In genomic region chr11:2036863-2037486, GRCh38 we compare ENCODE assay signal across 20 cellular contexts. TPM values are rescaled to one million over a fixed set of nuclear protein-coding genes. Genes with fewer than 3 reads are reported as not detected.
DNase-seq lines count a peak whose midpoint lies in the region; ATAC-seq, FAIRE-seq and TF ChIP-seq lines count a peak whose summit lies in the region.
"Had no signal": no experiment of that assay in that cellular context is flagged by ENCODE, and none has a peak within 500 bp of the region (broad histone marks: within the 10 kb centered on the region; RNA-seq: fewer than 3 reads in every experiment).

No MANE protein-coding gene starts in this region.

- H3K4me1 Mint-ChIP-seq in CD8-positive, alpha-beta T cell (ENCODE audit: low read depth): no peaks in the 10 kb centered on the region
- no peaks in the 10 kb centered on the region for H3K4me1 Mint-ChIP-seq in naive thymus-derived CD4-positive, alpha-beta T cell
- H3K4me1 Mint-ChIP-seq: activated naive CD8-positive, alpha-beta T cell treated with anti-CD3 and anti-CD28 coated beads, Interleukin-2, amount 10 ng/mL, durations not matched to agents 7 days and 5 days had no signal

- no peak overlapping the region for H4K91ac ChIP-seq in H1 (replicated peaks; ENCODE audit: insufficient read length, low read length)

- no peak overlapping the region for H3K4me3 Mint-ChIP-seq in CD8-positive, alpha-beta T cell
- no peak overlapping the region for H3K4me3 Mint-ChIP-seq in naive thymus-derived CD4-positive, alpha-beta T cell
- H3K4me3 Mint-ChIP-seq: activated naive CD8-positive, alpha-beta T cell treated with anti-CD3 and anti-CD28 coated beads, Interleukin-2, amount 10 ng/mL, durations not matched to agents 7 days and 5 days had no signal

- H3K9me3 Mint-ChIP-seq in CD8-positive, alpha-beta T cell: no peaks in the 10 kb centered on the region
- no peaks in the 10 kb centered on the region for H3K9me3 Mint-ChIP-seq in naive thymus-derived CD4-positive, alpha-beta T cell
- H3K9me3 Mint-ChIP-seq: activated naive CD8-positive, alpha-beta T cell treated with anti-CD3 and anti-CD28 coated beads, Interleukin-2, amount 10 ng/mL, durations not matched to agents 7 days and 5 days had no signal

- H3K9me2 ChIP-seq in HCT116 (ENCODE audit: insufficient read depth): no peaks in the 10 kb centered on the region

- intact Hi-C loops in CD8-positive, alpha-beta T cell (cut with DNase I, micrococcal nuclease): no loop called here
- intact Hi-C loops in HCT116 (cut with micrococcal nuclease): no loop called here
- intact Hi-C loops in naive thymus-derived CD4-positive, alpha-beta T cell (cut with micrococcal nuclease): no loop called here
- intact Hi-C loops in tibial artery (cut with DNase I; ENCODE audit: low total_unique reads): no loop called here

- peak; percentile 54 for ATAC-seq in CD8-positive, alpha-beta T cell
- ATAC-seq in HCT116 (peak; percentile 89), GM21528 (IDR thresholded peaks at IDR 0.05; ENCODE audit: low FRiP score, unreplicated experiment) (no peak)
- ATAC-seq in naive thymus-derived CD4-positive, alpha-beta T cell: peak; percentile 69
- ATAC-seq: foreskin keratinocyte had no signal

- H3K79me2 ChIP-seq in HCT116 (ENCODE audit: insufficient read depth, low read length) (no peaks in the 10 kb centered on the region), H1 (ENCODE audit: control insufficient read depth in 1 of 2, insufficient read depth in 2 of 2, low read length in 2 of 2) (no peaks in the 10 kb centered on the region)

- H4K5ac ChIP-seq in H1 (ENCODE audit: insufficient read length, low read depth, low read length): no peak overlapping the region

- TF ChIP-seq EP300 in H1 (IDR thresholded peaks at IDR 0.05; ENCODE audit: borderline replicate concordance in 1 of 2, low read depth in 2 of 2, low read length in 2 of 2): no peak

- DNase-seq in CD8-positive, alpha-beta T cell: no peak
- DNase-seq in HCT116 (ENCODE audit: low read depth, low spot score) (no peak), H1 (ENCODE audit: low read depth in 1 of 2, low spot score in 2 of 2) (no peak), DMS79 (lab: John Stamatoyannopoulos, UW) (no peak), NOMO-1 treated with DMSO at 0.1 percent for 48 hours (lab: John Stamatoyannopoulos, UW; ENCODE audit: unreplicated experiment) (no peak), tibial artery (no peak)
- no peak for DNase-seq in naive thymus-derived CD4-positive, alpha-beta T cell
- DNase-seq: activated CD4-positive, alpha-beta T cell treated with anti-CD3 and anti-CD28 coated beads, Interleukin-2, amount 50 U/mL, for 1 hour; activated naive CD8-positive, alpha-beta T cell treated with anti-CD3 and anti-CD28 coated beads, Interleukin-2, amount 10 ng/mL, durations not matched to agents 7 days and 5 days; COR-L47; foreskin keratinocyte; KG1; kidney glomerular epithelial cell; NCI-H1048; NCI-H2081 treated with DMSO at 0.1 percent for 48 hours; NCI-H526 treated with DMSO at 0.1 percent for 48 hours; occipital lobe; OCI-M1; stimulated activated CD4-positive, alpha-beta T cell treated with anti-CD3 and anti-CD28 coated beads, Interleukin-1b, Interleukin-23, amount 100 ng/mL, for 48 hours had no signal

- no peak overlapping the region for H2BK20ac ChIP-seq in H1 (ENCODE audit: low read length)

- H3K4me3 ChIP-seq in CD8-positive, alpha-beta T cell (ENCODE audit: low read depth, low read length): no peak overlapping the region
- H3K4me3 ChIP-seq in HCT116 (replicated peaks in 1 of 2; ENCODE audit: low read depth in 1 of 2, low read length in 2 of 2): no peak overlapping the region
- no peak overlapping the region for H3K4me3 ChIP-seq in H1 (ENCODE audit: extremely low read depth in 1 of 4, insufficient read depth in 2 of 4, low read depth in 3 of 4, low read length in 4 of 4)
- no peak overlapping the region for H3K4me3 ChIP-seq in naive thymus-derived CD4-positive, alpha-beta T cell (ENCODE audit: low read length)
- H3K4me3 ChIP-seq in tibial artery: no peak overlapping the region

- POLR2A ChIA-PET in CD8-positive, alpha-beta T cell (lab: Charles Lee): interaction anchor here (1.1 kb wide), 1 partner anchor 115 kb away, joined by 3 read pairs; no protein-coding TSS in a partner anchor
- POLR2A ChIA-PET in HCT116 (lab: Charles Lee): interaction anchor here (2.0 kb wide), 1 partner anchor 114 kb away, joined by 14 read pairs; no protein-coding TSS in a partner anchor
- POLR2A ChIA-PET in H1 (lab: Charles Lee; ENCODE audit: partially characterized antibody): interaction anchor here (0.9 kb wide), 1 partner anchor 113 kb away, joined by 3 read pairs; no protein-coding TSS in a partner anchor
- POLR2A ChIA-PET in naive thymus-derived CD4-positive, alpha-beta T cell (lab: Charles Lee): no interaction called here

- H3K9ac ChIP-seq in HCT116 (ENCODE audit: low read length) (no peak overlapping the region), H1 (replicated peaks in 1 of 4; ENCODE audit: extremely low read depth in 1 of 4, low read depth in 3 of 4, low read length in 3 of 4) (no peak overlapping the region)

- CTCF ChIA-PET in CD8-positive, alpha-beta T cell (lab: Charles Lee): interaction anchor here (0.9 to 7.8 kb wide), 10 partner anchors 8 to 496 kb away, joined by 3 to 343 read pairs (median 4); no protein-coding TSS in a partner anchor
- CTCF ChIA-PET in HCT116 (lab: Charles Lee) (interaction anchor here (1.2 to 8.4 kb wide), 5 partner anchors 105 to 384 kb away, joined by 3 to 351 read pairs (median 6); no protein-coding TSS in a partner anchor), H1 (lab: Charles Lee; ENCODE audit: partially characterized antibody) (interaction anchor here (0.6 to 9.3 kb wide), 51 partner anchors 9 to 386 kb away, joined by 3 to 551 read pairs (median 6); partner anchors contain the start of gene IGF2)
- CTCF ChIA-PET in naive thymus-derived CD4-positive, alpha-beta T cell (lab: Charles Lee): interaction anchor here (0.6 to 8.8 kb wide), 9 partner anchors 8 to 191 kb away, joined by 3 to 153 read pairs (median 4); no protein-coding TSS in a partner anchor

- no peak overlapping the region for H2AK5ac ChIP-seq in H1 (ENCODE audit: low read depth, low read length)

- H4K8ac ChIP-seq in H1 (ENCODE audit: extremely low read depth, insufficient read depth, low read length): no peak overlapping the region

- TF ChIP-seq CTCF in CD8-positive, alpha-beta T cell (IDR thresholded peaks at IDR 0.05): no peak
- TF ChIP-seq CTCF in HCT116 (IDR thresholded peaks at IDR 0.05 in 2 of 3, conservative IDR thresholded peaks at IDR 0.05 in 1 of 3; ENCODE audit: borderline replicate concordance in 1 of 3, insufficient read depth in 1 of 3, low read depth in 2 of 3, low read length in 2 of 3) (no peak), H1 (IDR thresholded peaks at IDR 0.05; ENCODE audit: control extremely low read depth in 1 of 3, insufficient read depth in 1 of 3, low read depth in 1 of 3, low read length in 3 of 3) (no peak), tibial artery (IDR thresholded peaks at IDR 0.05) (no peak)

- FAIRE-seq in H1 (lab: Jason Lieb, UNC): peak; percentile 7

- H3K27ac ChIP-seq in CD8-positive, alpha-beta T cell (ENCODE audit: low read depth, low read length): no peak overlapping the region
- H3K27ac ChIP-seq in HCT116 (ENCODE audit: low read depth, low read length) (no peak overlapping the region), H1 (ENCODE audit: low read depth, low read length) (no peak overlapping the region), tibial artery (no peak overlapping the region)
- no peak overlapping the region for H3K27ac ChIP-seq in naive thymus-derived CD4-positive, alpha-beta T cell (ENCODE audit: low read depth, low read length)
- H3K27ac ChIP-seq: foreskin keratinocyte had no signal

- H3K27me3 Mint-ChIP-seq in CD8-positive, alpha-beta T cell (ENCODE audit: low read depth): no peaks in the 10 kb centered on the region
- H3K27me3 Mint-ChIP-seq in naive thymus-derived CD4-positive, alpha-beta T cell: no peaks in the 10 kb centered on the region
- H3K27me3 Mint-ChIP-seq: activated naive CD8-positive, alpha-beta T cell treated with anti-CD3 and anti-CD28 coated beads, Interleukin-2, amount 10 ng/mL, durations not matched to agents 7 days and 5 days had no signal

- BruUV-seq in HCT116 (replicated peaks; lab: Mats Ljungman, UMichigan): no TSS peak

- H2AFZ ChIP-seq in HCT116 (ENCODE audit: low read depth, low read length, poor library complexity, severe bottlenecking): no peak overlapping the region
- no peak overlapping the region for H2AFZ ChIP-seq in H1 (ENCODE audit: low read length)

- no peaks in the 10 kb centered on the region for H3K27me3 ChIP-seq in CD8-positive, alpha-beta T cell (ENCODE audit: insufficient read depth, low read length)
- H3K27me3 ChIP-seq in HCT116 (ENCODE audit: insufficient read depth, low read length): no peaks in the 10 kb centered on the region; the same call in 1 of the 2 replicates
- H3K27me3 ChIP-seq in H1 (replicated peaks in 1 of 4; ENCODE audit: control insufficient read depth in 3 of 4, extremely low read depth in 1 of 4, insufficient read depth in 3 of 4, low read length in 3 of 4): no peaks in the 10 kb centered on the region
- no peaks in the 10 kb centered on the region for H3K27me3 ChIP-seq in naive thymus-derived CD4-positive, alpha-beta T cell (ENCODE audit: control insufficient read depth in 2 of 2, insufficient read depth in 2 of 2, low read length in 2 of 2)
- no peaks in the 10 kb centered on the region for H3K27me3 ChIP-seq in tibial artery
- H3K27me3 ChIP-seq: foreskin keratinocyte had no signal

- H2BK12ac ChIP-seq in H1 (ENCODE audit: low read depth, low read length): no peak overlapping the region

- no peak overlapping the region for H3K23ac ChIP-seq in H1 (ENCODE audit: insufficient read length)

- H3K4me1 ChIP-seq in CD8-positive, alpha-beta T cell (ENCODE audit: insufficient read depth, low read length): no peaks in the 10 kb centered on the region
- no peaks in the 10 kb centered on the region for H3K4me1 ChIP-seq in HCT116 (ENCODE audit: control insufficient read depth in 1 of 2, insufficient read depth in 2 of 2, low read length in 2 of 2)
- no peaks in the 10 kb centered on the region for H3K4me1 ChIP-seq in H1 (replicated peaks in 1 of 4; ENCODE audit: control insufficient read depth in 3 of 4, insufficient read depth in 4 of 4, low read length in 3 of 4)
- no peaks in the 10 kb centered on the region for H3K4me1 ChIP-seq in naive thymus-derived CD4-positive, alpha-beta T cell (ENCODE audit: control insufficient read depth in 2 of 2, insufficient read depth in 2 of 2, low read length in 2 of 2)
- no peaks in the 10 kb centered on the region for H3K4me1 ChIP-seq in tibial artery
- H3K4me1 ChIP-seq: foreskin keratinocyte had no signal

- no peak overlapping the region for H2BK120ac ChIP-seq in H1 (replicated peaks; ENCODE audit: low read depth, low read length)

- no peak overlapping the region for H3K4me2 ChIP-seq in HCT116 (ENCODE audit: low read length)
- no peak overlapping the region for H3K4me2 ChIP-seq in H1 (ENCODE audit: insufficient read depth in 1 of 2, low read depth in 2 of 2, low read length in 2 of 2)

- H3K18ac ChIP-seq in H1 (ENCODE audit: extremely low read depth, low read length): no peak overlapping the region

- no peak overlapping the region for H3K56ac ChIP-seq in H1 (replicated peaks; ENCODE audit: insufficient read length, low read depth, low read length)

- no peaks in the 10 kb centered on the region for H3K9me3 ChIP-seq in CD8-positive, alpha-beta T cell (ENCODE audit: low read length)
- no peaks in the 10 kb centered on the region for H3K9me3 ChIP-seq in HCT116 (ENCODE audit: control insufficient read depth in 1 of 2, insufficient read depth in 1 of 2, low read depth in 1 of 2, low read length in 2 of 2)
- no peaks in the 10 kb centered on the region for H3K9me3 ChIP-seq in H1 (ENCODE audit: insufficient read depth in 2 of 2, low read depth in 1 of 2, low read length in 1 of 2)
- H3K9me3 ChIP-seq in naive thymus-derived CD4-positive, alpha-beta T cell (ENCODE audit: control insufficient read depth in 2 of 3, low read length in 3 of 3): no peaks in the 10 kb centered on the region
- no peaks in the 10 kb centered on the region for H3K9me3 ChIP-seq in tibial artery

- RAD21 ChIA-PET in HCT116 (lab: Charles Lee; ENCODE audit: low non-redundant PET in 1 of 2, low total read pairs in 2 of 2, uncharacterized antibody in 2 of 2, unreplicated experiment in 2 of 2): interaction anchor here (1.2 to 5.6 kb wide), 3 partner anchors 114 to 119 kb away, joined by 4 to 55 read pairs (median 54); no protein-coding TSS in a partner anchor

- H2BK15ac ChIP-seq in H1 (ENCODE audit: low read length): no peak overlapping the region

- no peaks in the 10 kb centered on the region for H3K36me3 ChIP-seq in CD8-positive, alpha-beta T cell (ENCODE audit: insufficient read depth, low read length)
- H3K36me3 ChIP-seq in HCT116 (ENCODE audit: control insufficient read depth in 1 of 2, insufficient read depth in 2 of 2, low read length in 2 of 2): no peaks in the 10 kb centered on the region
- no peaks in the 10 kb centered on the region for H3K36me3 ChIP-seq in H1 (ENCODE audit: control insufficient read depth in 2 of 4, insufficient read depth in 4 of 4, low read length in 3 of 4)
- H3K36me3 ChIP-seq in naive thymus-derived CD4-positive, alpha-beta T cell (ENCODE audit: control insufficient read depth in 2 of 3, insufficient read depth in 3 of 3, low read length in 3 of 3): no peaks in the 10 kb centered on the region
- no peaks in the 10 kb centered on the region for H3K36me3 ChIP-seq in tibial artery

- TF ChIP-seq RAD21 in HCT116 (IDR thresholded peaks at IDR 0.05; ENCODE audit: low read depth) (no peak), H1 (IDR thresholded peaks at IDR 0.05 in 1 of 2, conservative IDR thresholded peaks at IDR 0.05 in 1 of 2; ENCODE audit: low read depth in 2 of 2, low read length in 2 of 2) (no peak)

- H4K20me1 ChIP-seq in HCT116 (ENCODE audit: insufficient read depth) (no peaks in the 10 kb centered on the region), H1 (replicated peaks in 1 of 2; ENCODE audit: control insufficient read depth in 1 of 2, insufficient read depth in 2 of 2, low read length in 2 of 2) (no peaks in the 10 kb centered on the region)

- H3K27ac Mint-ChIP-seq in CD8-positive, alpha-beta T cell: no peak overlapping the region
- H3K27ac Mint-ChIP-seq in naive thymus-derived CD4-positive, alpha-beta T cell: no peak overlapping the region
- H3K27ac Mint-ChIP-seq: activated naive CD8-positive, alpha-beta T cell treated with anti-CD3 and anti-CD28 coated beads, Interleukin-2, amount 10 ng/mL, durations not matched to agents 7 days and 5 days had no signal

- no peaks in the 10 kb centered on the region for H3K79me1 ChIP-seq in H1 (ENCODE audit: low read depth, low read length)

- WGBS in H1 (ENCODE audit: extremely low coverage in 1 of 2, insufficient coverage in 1 of 2, insufficient read length in 1 of 2, insufficient replicate concordance in 2 of 2, low coverage in 1 of 2, low lambda C conversion rate in 2 of 2, missing lambda C conversion rate in 1 of 2), 2 experiments: no CpG with 5 or more reads among the region's 18 CpGs

- H3K36me3 Mint-ChIP-seq in CD8-positive, alpha-beta T cell: no peaks in the 10 kb centered on the region
- H3K36me3 Mint-ChIP-seq in naive thymus-derived CD4-positive, alpha-beta T cell: no peaks in the 10 kb centered on the region
- H3K36me3 Mint-ChIP-seq: activated naive CD8-positive, alpha-beta T cell treated with anti-CD3 and anti-CD28 coated beads, Interleukin-2, amount 10 ng/mL, durations not matched to agents 7 days and 5 days had no signal

- no peak for TF ChIP-seq POLR2A in HCT116 (IDR thresholded peaks at IDR 0.05; ENCODE audit: borderline replicate concordance, extremely low read depth, insufficient read depth, insufficient read length)
- no peak for TF ChIP-seq POLR2A in H1 (IDR thresholded peaks at IDR 0.05; ENCODE audit: control extremely low read depth in 1 of 2, low read depth in 2 of 2, low read length in 2 of 2)

- H2BK5ac ChIP-seq in H1 (ENCODE audit: low read depth, low read length): no peak overlapping the region

- peaks cover under 1% of the 10 kb centered on the region; the same call in 1 of the 2 replicates for H3K23me2 ChIP-seq in H1 (ENCODE audit: low read depth, low read length)

- no peak overlapping the region for H3K4ac ChIP-seq in H1 (replicated peaks; ENCODE audit: insufficient read length, low read depth, low read length)

- no peak overlapping the region for H3K14ac ChIP-seq in H1 (ENCODE audit: insufficient read length)

RNA-seq across cellular contexts. Expression of gene H19, which starts 39.3 kb away (rescaled TPM):
- not detected for total RNA-seq in CD8-positive, alpha-beta T cell
- 10.5 TPM for total RNA-seq in HCT116 (2021; ENCODE audit: unreplicated experiment)
- polyA plus RNA-seq in HCT116 (2012): 7.3 and 8.1 TPM in 2 replicates
- total RNA-seq in H1 (2021; fragmentation: NEBNext Ultra II Directional; extraction: Animal tissue kit (Norgen Biotek cat#: 25700)): 5.2 and 5.6 TPM in 2 replicates
- 10.0 and 16.2 TPM in 2 replicates for polyA plus RNA-seq in H1 (2011; rRNA removed)
- 9.5 TPM for polyA plus RNA-seq in H1 (2011; cell fraction: cytosol; rRNA removed)
- 15.0 TPM for polyA plus RNA-seq in H1 (2011; cell fraction: nucleus; rRNA removed)
- polyA plus RNA-seq in H1 (2012, experiment 1 of 2): 6.7 to 16.0 TPM (median 10.2 TPM) in 4 replicates
- polyA plus RNA-seq in H1 (2012, experiment 2 of 2): 15.9 TPM
- polyA plus RNA-seq in H1 (2013, experiment 1 of 2): 6.3 TPM
- polyA plus RNA-seq in H1 (2013, experiment 2 of 2): 6.8 TPM
- polyA minus RNA-seq in H1 (2011; rRNA and poly(A)+ RNA removed): 1.9 and 2.5 TPM in 2 replicates
- 5.4 TPM for polyA minus RNA-seq in H1 (2011; cell fraction: cytosol; rRNA and poly(A)+ RNA removed)
- 2.9 TPM for polyA minus RNA-seq in H1 (2011; cell fraction: nucleus; rRNA and poly(A)+ RNA removed)
- total RNA-seq in naive thymus-derived CD4-positive, alpha-beta T cell: under 1 TPM in 2 of 5 experiments, not detected in 3; 0.29 to 0.44 TPM
- not detected for polyA plus RNA-seq in naive thymus-derived CD4-positive, alpha-beta T cell
- total RNA-seq: activated naive CD8-positive, alpha-beta T cell treated with anti-CD3 and anti-CD28 coated beads, Interleukin-2, amount 10 ng/mL, durations not matched to agents 7 days and 5 days had no signal
